Comparison of ENCODE assay signal across 23 cellular contexts in the genomic region with DNA sequence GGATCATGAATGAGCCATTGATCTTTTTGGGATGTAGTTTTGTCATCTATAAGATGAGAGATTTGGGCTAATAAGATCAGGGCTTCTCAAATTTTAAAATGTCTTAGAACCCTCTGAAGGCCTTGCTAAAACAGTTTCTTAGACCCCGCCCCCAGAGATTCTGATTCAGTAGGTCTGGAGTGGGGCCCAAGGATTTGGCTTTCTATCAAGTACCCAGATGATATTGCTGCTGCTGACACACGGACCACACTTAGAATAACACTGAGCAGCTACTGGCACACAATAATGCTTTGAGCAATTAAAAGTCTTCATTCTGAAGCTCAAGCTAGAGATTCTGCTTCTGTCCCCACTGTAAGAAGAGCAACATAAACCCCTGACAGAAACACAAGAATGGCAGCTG.
DNase-seq lines count a peak whose midpoint lies in the region; ATAC-seq and TF ChIP-seq lines count a peak whose summit lies in the region.
"Had no signal": no experiment of that assay in that cellular context is flagged by ENCODE, and none has a peak within 500 bp of the region (broad histone marks: within the 10 kb centered on the region; RNA-seq: fewer than 3 reads in every experiment).

No MANE protein-coding gene starts in this region.

- H3K14ac ChIP-seq in IMR-90 (replicated peaks; ENCODE audit: low read depth, low read length) (no peak overlapping the region), mesenchymal stem cell (ENCODE audit: low read length in 2 of 2) (no peak overlapping the region)

- peaks cover 2% of the 10 kb centered on the region; the same call in 1 of the 2 replicates for H3K4me1 ChIP-seq in IMR-90 (ENCODE audit: control insufficient read depth, insufficient read depth, low read length)
- H3K4me1 ChIP-seq in mesenchymal stem cell (ENCODE audit: control insufficient read depth, insufficient read depth, low read depth, low read length), result peaks cover 2% of the 10 kb centered on the region
- H3K4me1 ChIP-seq in BE2C, result peaks cover 8% of the 10 kb centered on the region; the same call in 1 of the 2 replicates
- H3K4me1 ChIP-seq: A549 had no signal

- H3K27me3 ChIP-seq in IMR-90 (ENCODE audit: control insufficient read depth, insufficient read depth, low read length) (no peaks in the 10 kb centered on the region), mesenchymal stem cell (ENCODE audit: control insufficient read depth in 1 of 2, insufficient read depth in 1 of 2, low read length in 2 of 2) (no peaks in the 10 kb centered on the region), BE2C (no peaks in the 10 kb centered on the region)
- H3K27me3 ChIP-seq: SJCRH30, upper lobe of left lung had no signal

- no peak for TF ChIP-seq RAD21 in IMR-90 (IDR thresholded peaks at IDR 0.05; ENCODE audit: low read length)

- H3K4me2 ChIP-seq in IMR-90 (ENCODE audit: low read depth, low read length) (no peak overlapping the region), mesenchymal stem cell (ENCODE audit: low read length, poor library complexity, severe bottlenecking) (no peak overlapping the region)
- H3K4me2 ChIP-seq: A549 had no signal

- H2BK120ac ChIP-seq in IMR-90 (ENCODE audit: low read depth, low read length) (no peak overlapping the region), mesenchymal stem cell (ENCODE audit: low read depth, low read length) (no peak overlapping the region)

- no peak overlapping the region for H2AFZ ChIP-seq in IMR-90 (replicated peaks; ENCODE audit: low read length, poor library complexity)
- H2AFZ ChIP-seq in mesenchymal stem cell (ENCODE audit: low read depth, low read length), result no peak overlapping the region

- no peak overlapping the region for H3K56ac ChIP-seq in IMR-90 (ENCODE audit: extremely low read depth, insufficient read depth, low read length)

- no peaks in the 10 kb centered on the region for H3K79me1 ChIP-seq in IMR-90 (ENCODE audit: low read depth in 1 of 2, low read length in 2 of 2)
- H3K79me1 ChIP-seq in mesenchymal stem cell (replicated peaks; ENCODE audit: low read length, poor library complexity, severe bottlenecking), result no peaks in the 10 kb centered on the region

- no peak overlapping the region for H3K4me3 Mint-ChIP-seq in natural killer cell
- H3K4me3 Mint-ChIP-seq: CD8-positive, alpha-beta T cell; nephron progenitor cell had no signal

- CTCF ChIA-PET in IMR-90 (lab: Yijun Ruan, JAX), result interaction anchor here (0.5 to 0.7 kb wide), 2 partner anchors 11 to 141 kb away, joined by 3 to 4 read pairs; no protein-coding TSS in a partner anchor

- TF ChIP-seq POLR2A in IMR-90 (IDR thresholded peaks at IDR 0.05; ENCODE audit: low read depth, low read length), result no peak

- TF ChIP-seq CTCF in IMR-90 (conservative IDR thresholded peaks at IDR 0.05; ENCODE audit: low read depth, low read length), result no peak
- TF ChIP-seq CTCF in cardiac fibroblast (IDR thresholded peaks at IDR 0.05; ENCODE audit: low read depth, low read length), result no peak
- TF ChIP-seq CTCF in BE2C (IDR thresholded peaks at IDR 0.05; ENCODE audit: low read depth, low read length), result no peak
- no peak for TF ChIP-seq CTCF in natural killer cell (IDR thresholded peaks at IDR 0.05)

- no peak overlapping the region for H3K23ac ChIP-seq in IMR-90 (ENCODE audit: low read depth, low read length)
- H3K23ac ChIP-seq in mesenchymal stem cell (ENCODE audit: low read length in 2 of 2), result no peak overlapping the region

- H4K8ac ChIP-seq in IMR-90 (ENCODE audit: low read depth in 2 of 2, low read length in 2 of 2), result no peak overlapping the region
- no peak overlapping the region for H4K8ac ChIP-seq in mesenchymal stem cell (ENCODE audit: low read length)

- in situ Hi-C loops in IMR-90 (cut with MboI; ENCODE audit: low sequenced_read_pairs), result loop anchor here (10.0 kb wide), 1 partner anchor 493 kb away; no protein-coding TSS in a partner anchor

- H3K36me3 Mint-ChIP-seq in natural killer cell, result no peaks in the 10 kb centered on the region
- H3K36me3 Mint-ChIP-seq: CD8-positive, alpha-beta T cell had no signal

- H3K27ac Mint-ChIP-seq in natural killer cell, result no peak overlapping the region
- H3K27ac Mint-ChIP-seq: CD8-positive, alpha-beta T cell; nephron progenitor cell had no signal

- POLR2A ChIA-PET in IMR-90 (lab: Charles Lee; ENCODE audit: unreplicated experiment), result no interaction called here

- no peak overlapping the region for H4K5ac ChIP-seq in IMR-90 (ENCODE audit: low read depth, low read length)

- H2BK20ac ChIP-seq in IMR-90 (ENCODE audit: low read depth, low read length), result no peak overlapping the region

- no peak overlapping the region for H3K27ac ChIP-seq in IMR-90 (ENCODE audit: insufficient read depth, low read length)
- H3K27ac ChIP-seq in mesenchymal stem cell (ENCODE audit: low read length, poor library complexity, severe bottlenecking), result no peak overlapping the region
- H3K27ac ChIP-seq: A549, coronary artery, SJCRH30, upper lobe of left lung had no signal

- H3K18ac ChIP-seq in IMR-90 (ENCODE audit: low read depth, low read length), result no peak overlapping the region
- no peak overlapping the region for H3K18ac ChIP-seq in mesenchymal stem cell (ENCODE audit: low read depth in 1 of 2, low read length in 2 of 2)

- intact Hi-C loops in IMR-90 (cut with micrococcal nuclease), result loop anchor here (1.0 kb wide), 1 partner anchor 9 kb away; no protein-coding TSS in a partner anchor
- intact Hi-C loops in natural killer cell (cut with micrococcal nuclease), result no loop called here

- no peaks in the 10 kb centered on the region for H4K20me1 ChIP-seq in IMR-90 (ENCODE audit: insufficient read depth, low read length)

- H2BK15ac ChIP-seq in IMR-90 (ENCODE audit: low read depth, low read length) (no peak overlapping the region), mesenchymal stem cell (ENCODE audit: low read depth, poor library complexity, severe bottlenecking) (no peak overlapping the region)

- WGBS in IMR-90 (ENCODE audit: extremely low coverage in 2 of 2, insufficient read length in 1 of 2), 2 experiments, result no CpG with 5 or more reads among the region's 2 CpGs
- WGBS in mesenchymal stem cell, result 75% methylated on average over 2 of the region's 2 CpGs

- H3K9ac ChIP-seq in IMR-90 (ENCODE audit: low read depth, low read length) (no peak overlapping the region), mesenchymal stem cell (ENCODE audit: low read length) (peak overlapping the region; percentile 56)

- peak; percentile 55 for DNase-seq in AG08395 (ENCODE audit: low spot score)
- peak; percentile 68 for DNase-seq in IMR-90
- peak; percentile 81 to 83 for DNase-seq in cardiac fibroblast (ENCODE audit: low read depth in 2 of 2)
- DNase-seq in mesenchymal stem cell, result no peak
- no peak for DNase-seq in BE2C
- DNase-seq in natural killer cell, result no peak
- DNase-seq: CD8-positive, alpha-beta T cell; DMS79 treated with DMSO at 0.1 percent for 48 hours; head of caudate nucleus; NCI-H1092; NCI-H2081 treated with DMSO at 0.1 percent for 48 hours; NCI-H526 treated with DMSO at 0.1 percent for 48 hours; nephron progenitor cell; OCI-M1; SJCRH30; stimulated activated naive CD4-positive, alpha-beta T cell treated with Interleukin-2 at 50 U/mL for 16 hours; T-helper 2 cell; upper lobe of left lung had no signal

- no peak overlapping the region for H2BK5ac ChIP-seq in IMR-90 (ENCODE audit: low read depth, low read length, poor library complexity, severe bottlenecking)
- H2BK5ac ChIP-seq in mesenchymal stem cell (ENCODE audit: low read depth, low read length, poor library complexity, severe bottlenecking), result no peak overlapping the region

- no peaks in the 10 kb centered on the region for H3K9me3 Mint-ChIP-seq in natural killer cell

- H3K4me1 Mint-ChIP-seq in natural killer cell, result peaks cover 5 to 15% of the 10 kb centered on the region in 2 donors

- no peak overlapping the region for H4K91ac ChIP-seq in IMR-90 (ENCODE audit: insufficient read depth, low read depth, low read length)
- no peak overlapping the region for H4K91ac ChIP-seq in mesenchymal stem cell (ENCODE audit: low read length)

- H2AK5ac ChIP-seq in IMR-90 (ENCODE audit: low read depth, low read length) (no peak overlapping the region), mesenchymal stem cell (ENCODE audit: low read length, severe bottlenecking) (no peak overlapping the region)

- no peak overlapping the region for H2BK12ac ChIP-seq in mesenchymal stem cell (ENCODE audit: low read length in 2 of 2)

- no peaks in the 10 kb centered on the region for H3K9me1 ChIP-seq in IMR-90 (ENCODE audit: insufficient read depth, low read length)

- H3K4me3 ChIP-seq in IMR-90 (ENCODE audit: insufficient read depth, low read depth, low read length) (no peak overlapping the region), cardiac fibroblast (replicated peaks in 1 of 2; ENCODE audit: low read depth in 2 of 2, low read length in 2 of 2) (no peak overlapping the region), mesenchymal stem cell (ENCODE audit: insufficient read depth in 1 of 2, low read depth in 1 of 2, low read length in 2 of 2) (no peak overlapping the region), BE2C (ENCODE audit: low read depth, low read length) (no peak overlapping the region)
- H3K4me3 ChIP-seq: A549, coronary artery, SJCRH30, upper lobe of left lung had no signal

- H3K36me3 ChIP-seq in IMR-90 (ENCODE audit: control insufficient read depth, insufficient read depth, low read length) (no peaks in the 10 kb centered on the region), mesenchymal stem cell (ENCODE audit: control insufficient read depth in 1 of 2, insufficient read depth in 2 of 2, low read depth in 1 of 2, low read length in 2 of 2) (no peaks in the 10 kb centered on the region), BE2C (no peaks in the 10 kb centered on the region)
- H3K36me3 ChIP-seq: SJCRH30, upper lobe of left lung had no signal

- no peak overlapping the region for H2AK9ac ChIP-seq in IMR-90 (replicated peaks; ENCODE audit: low read depth, low read length, poor library complexity)

- dilution Hi-C loops in IMR-90 (cut with HindIII; ENCODE audit: low sequenced_read_pairs, unreplicated experiment), result no loop called here

- peaks cover 0 to 3% of the 10 kb centered on the region in 2 donors for H3K27me3 Mint-ChIP-seq in natural killer cell (ENCODE audit: low read depth in 2 of 2)

- ATAC-seq in IMR-90 (ENCODE audit: low read depth), result peak; percentile 60
- no peak for ATAC-seq in HG03571 (IDR thresholded peaks at IDR 0.05; ENCODE audit: unreplicated experiment)
- ATAC-seq in GM21447 (IDR thresholded peaks at IDR 0.05; ENCODE audit: unreplicated experiment), result no peak
- no peak for ATAC-seq in natural killer cell
- ATAC-seq: A549; activated CD4-positive, CD25-positive, alpha-beta regulatory T cell treated with anti-CD3 and anti-CD28 coated beads, Interleukin-2, amount 50 U/mL, for 24 hours; CD8-positive, alpha-beta T cell had no signal

- H3K9me3 ChIP-seq in IMR-90 (ENCODE audit: control insufficient read depth, insufficient read depth, low read length) (no peaks in the 10 kb centered on the region), mesenchymal stem cell (ENCODE audit: control insufficient read depth, low read length) (no peaks in the 10 kb centered on the region), BE2C (no peaks in the 10 kb centered on the region)
- H3K9me3 ChIP-seq: A549, SJCRH30, upper lobe of left lung had no signal

- H3K4ac ChIP-seq in IMR-90 (ENCODE audit: low read depth, low read length), result no peak overlapping the region
- H3K4ac ChIP-seq in mesenchymal stem cell (ENCODE audit: low read depth in 1 of 2, low read length in 2 of 2), result no peak overlapping the region

- no TSS peak for BruUV-seq in IMR-90 (replicated peaks; lab: Mats Ljungman, UMichigan)

TF ChIP-seq in IMR-90, 13 proteins besides CTCF, POLR2A, EP300 and RAD21 (continues in another document):
- no peak for TF ChIP-seq CHD1 (IDR thresholded peaks at IDR 0.05; ENCODE audit: low read depth, low read length)

Comparison
In these comparisons a context has a peak if more than half of its experiments do, and no peak if none do; other contexts are left out.
1. DNase-seq: peak in AG08395 (single experiment), IMR-90 (single experiment) and cardiac fibroblast (2 of 2); none in mesenchymal stem cell (single experiment), BE2C (single experiment) and natural killer cell (single experiment).